7 cellular contexts compared by ENCODE assay signal in genomic region chr12:104925501-104925900, GRCh38.
"Had no signal": no experiment of that assay in that cellular context is flagged by ENCODE, and none has a peak within 500 bp of the region (broad histone marks: within the 10 kb centered on the region; RNA-seq: fewer than 3 reads in every experiment).

No MANE protein-coding gene starts in this region.

- ATAC-seq: GM23338 had no signal

- H3K4me3 ChIP-seq: GM23338 had no signal

- FAIRE-seq: H1, H54, HTR-8/SVneo had no signal

- DNase-seq: H9, HCEC 1CT, IMR-90 had no signal
